Comparison of ENCODE assay signal across 8 cellular contexts in genomic region chrX:106481341-106481740, GRCh38.
DNase-seq lines count a peak whose midpoint lies in the region; ATAC-seq, FAIRE-seq and TF ChIP-seq lines count a peak whose summit lies in the region.

No MANE protein-coding gene starts in this region.

- ATAC-seq in WTC11 = peak; percentile 69
- no peak for ATAC-seq in GM18498 (IDR thresholded peaks at IDR 0.05; ENCODE audit: unreplicated experiment)

- H3K27ac Mint-ChIP-seq in WTC11 = no peak overlapping the region

- H3K4me3 ChIP-seq in BJ (ENCODE audit: low read depth, low read length) (no peak overlapping the region), epithelial cell of esophagus (ENCODE audit: low read length) (no peak overlapping the region)

- DNase-seq in BJ (ENCODE audit: low read depth) = no peak
- no peak for DNase-seq in GM12892 (ENCODE audit: insufficient read length)
- peak; percentile 39 for DNase-seq in NAMALWA (ENCODE audit: low spot score)
- DNase-seq in WTC11 (ENCODE audit: low spot score) = peak; percentile 11
- DNase-seq in epithelial cell of esophagus (ENCODE audit: low read depth) = peak; percentile 55
- DNase-seq in myocyte (ENCODE audit: low read depth) = peak; percentile 68
- DNase-seq in urothelium cell line (ENCODE audit: low spot score) = peak; percentile 7

- no peaks in the 10 kb centered on the region for H3K36me3 Mint-ChIP-seq in WTC11

- peaks cover 21% of the 10 kb centered on the region for H3K4me1 Mint-ChIP-seq in WTC11

- H3K36me3 ChIP-seq in BJ (ENCODE audit: control insufficient read depth, insufficient read depth, low read length) = no peaks in the 10 kb centered on the region

- H3K9me3 Mint-ChIP-seq in WTC11 = no peaks in the 10 kb centered on the region

- H3K4me3 Mint-ChIP-seq in WTC11 = no peak overlapping the region

- peak; percentile 94 for FAIRE-seq in GM12892 (lab: Jason Lieb, UNC)
- FAIRE-seq in urothelium cell line (lab: Jason Lieb, UNC) = no peak

- no peak for TF ChIP-seq POLR2A in GM12892 (IDR thresholded peaks at IDR 0.05; ENCODE audit: low read depth, low read length)

- TF ChIP-seq CTCF in BJ (IDR thresholded peaks at IDR 0.05; ENCODE audit: insufficient read depth, low read depth, low read length) (peak; percentile 52), WTC11 (IDR thresholded peaks at IDR 0.05) (0 out of 2 replicates have a peak, but pooled peaks have one; percentile 48), epithelial cell of esophagus (IDR thresholded peaks at IDR 0.05; ENCODE audit: insufficient read depth, low read depth, low read length, missing control alignments) (peak; percentile 66)

- POLR2A ChIA-PET in BJ (lab: Charles Lee) (no interaction called here), WTC11 (lab: Charles Lee) (no interaction called here)

- no peaks in the 10 kb centered on the region for H3K27me3 Mint-ChIP-seq in WTC11 (ENCODE audit: low read depth)

- H3K27me3 ChIP-seq in BJ (ENCODE audit: control insufficient read depth, insufficient read depth, low read length) = no peaks in the 10 kb centered on the region

- CTCF ChIA-PET in BJ (lab: Yijun Ruan, JAX) (interaction anchor here (0.7 to 3.0 kb wide), 10 partner anchors 9 to 318 kb away, joined by 3 to 14 read pairs (median 4); no protein-coding TSS in a partner anchor), WTC11 (lab: Charles Lee) (interaction anchor here (0.7 to 1.4 kb wide), 4 partner anchors 12 to 446 kb away, joined by 3 to 4 read pairs (median 3); partner anchors contain the start of gene RADX)

TF ChIP-seq in WTC11, 78 proteins besides CTCF, POLR2A, EP300 and RAD21:
- no peak for TF ChIP-seq ZSCAN18 (CRISPR knock-in tag; IDR thresholded peaks at IDR 0.05)
- TF ChIP-seq NFATC4 (CRISPR knock-in tag; IDR thresholded peaks at IDR 0.05) = no peak
- no peak for TF ChIP-seq ERG (CRISPR knock-in tag; IDR thresholded peaks at IDR 0.05)
- TF ChIP-seq E2F1 (CRISPR knock-in tag; IDR thresholded peaks at IDR 0.05) = no peak
- no peak for TF ChIP-seq NR1H2 (CRISPR knock-in tag; IDR thresholded peaks at IDR 0.05)
- TF ChIP-seq PRRX2 (CRISPR knock-in tag; IDR thresholded peaks at IDR 0.05) = no peak
- TF ChIP-seq SMAD3 (CRISPR knock-in tag; IDR thresholded peaks at IDR 0.05; ENCODE audit: borderline replicate concordance) = no peak
- TF ChIP-seq ATF1 (CRISPR knock-in tag; IDR thresholded peaks at IDR 0.05) = no peak
- TF ChIP-seq FOXJ3 (CRISPR knock-in tag; IDR thresholded peaks at IDR 0.05; ENCODE audit: borderline replicate concordance) = no peak
- TF ChIP-seq PRDM15 (CRISPR knock-in tag; IDR thresholded peaks at IDR 0.05) = no peak
- no peak for TF ChIP-seq ZBTB21 (CRISPR knock-in tag; IDR thresholded peaks at IDR 0.05; ENCODE audit: borderline replicate concordance)
- TF ChIP-seq TEAD4 (CRISPR knock-in tag; IDR thresholded peaks at IDR 0.05) = no peak
- no peak for TF ChIP-seq HMGA2 (CRISPR knock-in tag; IDR thresholded peaks at IDR 0.05)
- TF ChIP-seq ZNF121 (CRISPR knock-in tag; IDR thresholded peaks at IDR 0.05) = no peak
- no peak for TF ChIP-seq CREM (CRISPR knock-in tag; IDR thresholded peaks at IDR 0.05)
- TF ChIP-seq SP1 (CRISPR knock-in tag; conservative IDR thresholded peaks at IDR 0.05) = no peak
- TF ChIP-seq IRF1 (CRISPR knock-in tag; IDR thresholded peaks at IDR 0.05) = no peak
TF ChIP-seq in WTC11: peak in this region for 0.

Comparison
In these comparisons a context has a peak if more than half of its experiments do, and no peak if none do; other contexts are left out.
1. DNase-seq: peak in NAMALWA (single experiment), WTC11 (single experiment), epithelial cell of esophagus (single experiment), myocyte (single experiment) and urothelium cell line (single experiment); none in BJ (single experiment) and GM12892 (single experiment).
2. Peak in every context shown above with its lines, with median percentiles within 50 percentile points of each other: CTCF ChIP-seq.